In the genomic region with DNA sequence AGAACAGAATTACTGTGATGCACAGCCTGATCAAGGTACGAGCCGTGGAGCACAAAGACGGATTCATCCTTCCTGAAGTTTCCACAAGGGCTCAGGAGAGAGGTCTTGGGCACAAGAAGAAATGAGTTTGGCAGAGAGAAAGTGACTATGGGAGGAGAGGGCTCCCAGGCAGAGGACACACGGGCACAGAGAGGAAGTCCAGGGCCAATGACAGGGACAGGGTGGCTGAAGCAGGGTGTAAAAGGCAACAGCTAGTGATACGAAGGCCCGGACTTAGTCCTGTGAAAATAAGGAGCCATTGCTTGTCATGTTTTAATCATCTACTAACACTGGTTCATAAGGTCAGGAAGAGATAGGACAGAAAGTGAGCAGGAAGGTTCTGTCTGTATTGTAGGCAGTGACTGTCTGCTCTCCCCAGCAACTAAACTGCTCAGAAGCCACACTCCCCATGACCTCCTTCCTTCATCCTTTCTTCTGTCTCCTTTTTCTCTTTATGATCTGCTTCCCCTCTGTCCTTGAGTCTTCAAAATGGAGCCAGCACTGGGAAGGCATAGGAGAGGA, we compare ENCODE assay signal across 20 cellular contexts.
A peak's percentile ranks its signal among the peaks of the same experiment; 100 is the strongest.
DNase-seq lines count a peak whose midpoint lies in the region; ATAC-seq and TF ChIP-seq lines count a peak whose summit lies in the region.
"Had no signal": no experiment of that assay in that cellular context is flagged by ENCODE, and none has a peak within 500 bp of the region (broad histone marks: within the 10 kb centered on the region; RNA-seq: fewer than 3 reads in every experiment).

No MANE protein-coding gene starts in this region.

- H3K27ac ChIP-seq in sigmoid colon: no peak overlapping the region
- no peak overlapping the region for H3K27ac ChIP-seq in A673 (ENCODE audit: low read depth, low read length, poor library complexity, severe bottlenecking)
- H3K27ac ChIP-seq: 22Rv1, BLaER1, KMS-11 had no signal

- H3K27me3 ChIP-seq in sigmoid colon (no peaks in the 10 kb centered on the region), A673 (replicated peaks; ENCODE audit: insufficient read depth, low read depth, low read length, poor library complexity) (no peaks in the 10 kb centered on the region)
- H3K27me3 ChIP-seq: BLaER1 had no signal

- peaks cover 9% of the 10 kb centered on the region for H3K4me1 Mint-ChIP-seq in T-helper 2 cell treated with Interferon-gamma antibody and Interleukin-4, amounts not matched to agents 5 μg/mL and 100 μg/mL, for 36 hours (ENCODE audit: low read depth)
- H3K4me1 Mint-ChIP-seq in stimulated activated naive CD8-positive, alpha-beta T cell treated with anti-CD3 and anti-CD28 coated beads, Interleukin-15, Interleukin-2, amounts not matched to agents 100 ng/mL and 50 ng/mL, for 24 hours (ENCODE audit: low read depth): peaks cover 7% of the 10 kb centered on the region
- H3K4me1 Mint-ChIP-seq in nephron progenitor cell: peaks cover 2% of the 10 kb centered on the region

- intact Hi-C loops in sigmoid colon (cut with DNase I): no loop called here
- intact Hi-C loops in A673 (cut with micrococcal nuclease; ENCODE audit: unreplicated experiment): no loop called here

- TF ChIP-seq CTCF in nephron progenitor cell (IDR thresholded peaks at IDR 0.05) (no peak), sigmoid colon (IDR thresholded peaks at IDR 0.05) (no peak), A673 (conservative IDR thresholded peaks at IDR 0.05; ENCODE audit: low read depth, low read length) (no peak)

- no peaks in the 10 kb centered on the region for H3K4me1 ChIP-seq in sigmoid colon
- H3K4me1 ChIP-seq in A673 (ENCODE audit: insufficient read depth, low read length, poor library complexity, severe bottlenecking): no peaks in the 10 kb centered on the region
- H3K4me1 ChIP-seq: BLaER1 had no signal

- peak overlapping the region; percentile 6 for H3K27ac Mint-ChIP-seq in T-helper 2 cell treated with Interferon-gamma antibody and Interleukin-4, amounts not matched to agents 5 μg/mL and 100 μg/mL, for 36 hours
- peak overlapping the region; percentile 28 for H3K27ac Mint-ChIP-seq in stimulated activated naive CD8-positive, alpha-beta T cell treated with anti-CD3 and anti-CD28 coated beads, Interleukin-15, Interleukin-2, amounts not matched to agents 100 ng/mL and 50 ng/mL, for 24 hours
- H3K27ac Mint-ChIP-seq in nephron progenitor cell: peak overlapping the region; percentile 50
- H3K27ac Mint-ChIP-seq: HFFc6 had no signal

- H3K4me3 ChIP-seq in sigmoid colon (no peak overlapping the region), A673 (ENCODE audit: low read depth, low read length, poor library complexity, severe bottlenecking) (no peak overlapping the region)
- H3K4me3 ChIP-seq: BLaER1 had no signal

- no peak for TF ChIP-seq POLR2A in sigmoid colon (IDR thresholded peaks at IDR 0.05)

- H3K9me3 ChIP-seq in sigmoid colon (no peaks in the 10 kb centered on the region), A673 (ENCODE audit: low read depth, low read length, poor library complexity, severe bottlenecking) (no peaks in the 10 kb centered on the region)
- H3K9me3 ChIP-seq: BLaER1 had no signal

- no peak for TF ChIP-seq EP300 in sigmoid colon (IDR thresholded peaks at IDR 0.05)

- 95 to 97% methylated on average over 6 of the region's 6 CpGs for WGBS in sigmoid colon, 2 donors

- no peaks in the 10 kb centered on the region for H3K27me3 Mint-ChIP-seq in T-helper 2 cell treated with Interferon-gamma antibody and Interleukin-4, amounts not matched to agents 5 μg/mL and 100 μg/mL, for 36 hours (ENCODE audit: low read depth)
- no peaks in the 10 kb centered on the region for H3K27me3 Mint-ChIP-seq in stimulated activated naive CD8-positive, alpha-beta T cell treated with anti-CD3 and anti-CD28 coated beads, Interleukin-15, Interleukin-2, amounts not matched to agents 100 ng/mL and 50 ng/mL, for 24 hours
- H3K27me3 Mint-ChIP-seq in nephron progenitor cell (ENCODE audit: low read depth, poor library complexity): no peaks in the 10 kb centered on the region

- no peak overlapping the region for H3K4me3 Mint-ChIP-seq in T-helper 2 cell treated with Interferon-gamma antibody and Interleukin-4, amounts not matched to agents 5 μg/mL and 100 μg/mL, for 36 hours
- H3K4me3 Mint-ChIP-seq in stimulated activated naive CD8-positive, alpha-beta T cell treated with anti-CD3 and anti-CD28 coated beads, Interleukin-15, Interleukin-2, amounts not matched to agents 100 ng/mL and 50 ng/mL, for 24 hours: no peak overlapping the region
- H3K4me3 Mint-ChIP-seq in nephron progenitor cell: no peak overlapping the region
- H3K4me3 Mint-ChIP-seq: HFFc6 had no signal

- ATAC-seq in stimulated activated naive CD8-positive, alpha-beta T cell treated with anti-CD3 and anti-CD28 coated beads, Interleukin-15, Interleukin-2, amounts not matched to agents 100 U/mL and 50 U/mL, for 24 hours: no peak

- BruUV-seq in A673 (replicated peaks; lab: Mats Ljungman, UMichigan): no TSS peak

- CTCF ChIA-PET in A673 (lab: Charles Lee): no interaction called here

- H3K36me3 ChIP-seq in sigmoid colon: peaks cover 0 to 44% (median 6%) of the 10 kb centered on the region in 4 donors
- no peaks in the 10 kb centered on the region for H3K36me3 ChIP-seq in A673 (ENCODE audit: insufficient read depth, low read length, poor library complexity, severe bottlenecking)

- no peaks in the 10 kb centered on the region for H3K9me3 Mint-ChIP-seq in T-helper 2 cell treated with Interferon-gamma antibody and Interleukin-4, amounts not matched to agents 5 μg/mL and 100 μg/mL, for 36 hours
- H3K9me3 Mint-ChIP-seq in stimulated activated naive CD8-positive, alpha-beta T cell treated with anti-CD3 and anti-CD28 coated beads, Interleukin-15, Interleukin-2, amounts not matched to agents 100 ng/mL and 50 ng/mL, for 24 hours: no peaks in the 10 kb centered on the region
- H3K9me3 Mint-ChIP-seq in nephron progenitor cell: no peaks in the 10 kb centered on the region
- H3K9me3 Mint-ChIP-seq: HFFc6 had no signal

- POLR2A ChIA-PET in A673 (lab: Charles Lee; ENCODE audit: low non-redundant PET): no interaction called here

- H3K36me3 Mint-ChIP-seq in T-helper 2 cell treated with Interferon-gamma antibody and Interleukin-4, amounts not matched to agents 5 μg/mL and 100 μg/mL, for 36 hours (ENCODE audit: low read depth): peaks cover 29% of the 10 kb centered on the region
- H3K36me3 Mint-ChIP-seq in stimulated activated naive CD8-positive, alpha-beta T cell treated with anti-CD3 and anti-CD28 coated beads, Interleukin-15, Interleukin-2, amounts not matched to agents 100 ng/mL and 50 ng/mL, for 24 hours (ENCODE audit: low read depth): peaks cover 34% of the 10 kb centered on the region
- H3K36me3 Mint-ChIP-seq in nephron progenitor cell (ENCODE audit: low read depth): peaks cover 46% of the 10 kb centered on the region

- DNase-seq in T-helper 2 cell treated with Interferon-gamma antibody and Interleukin-4, amounts not matched to agents 5 μg/mL and 100 μg/mL, for 36 hours (ENCODE audit: low spot score): no peak
- DNase-seq in T-helper 2 cell: no peak
- no peak for DNase-seq in stimulated activated naive CD8-positive, alpha-beta T cell treated with anti-CD3 and anti-CD28 coated beads, Interleukin-15, Interleukin-2, amounts not matched to agents 100 U/mL and 50 U/mL, for 24 hours
- no peak for DNase-seq in nephron progenitor cell
- DNase-seq in sigmoid colon: no peak
- no peak for DNase-seq in A673 (ENCODE audit: low spot score)
- DNase-seq in DMS153 treated with DMSO at 0.1 percent for 48 hours (lab: John Stamatoyannopoulos, UW; ENCODE audit: unreplicated experiment): no peak
- DNase-seq: GF-D8; HFFc6; NCI-H1048; NCI-H1436 treated with DMSO at 0.1 percent for 48 hours; NCI-H2029 treated with DMSO at 0.1 percent for 48 hours; NCI-H2171 treated with DMSO at 0.1 percent for 48 hours; NCI-H446 treated with DMSO at 0.1 percent for 48 hours; NK-92 treated with Interleukin-12 subunit alpha and Interleukin-12 subunit beta, amount 100 ng/mL, for 24 hours; SHP77 treated with DMSO at 0.1 percent for 48 hours had no signal
